1 cellular context compared by ENCODE assay signal in genomic region chr11:65569973-65570918, GRCh38.
A peak's percentile ranks its signal among the peaks of the same experiment; 100 is the strongest.
TF ChIP-seq lines count a peak whose summit lies in the region.

A gene with protein sequence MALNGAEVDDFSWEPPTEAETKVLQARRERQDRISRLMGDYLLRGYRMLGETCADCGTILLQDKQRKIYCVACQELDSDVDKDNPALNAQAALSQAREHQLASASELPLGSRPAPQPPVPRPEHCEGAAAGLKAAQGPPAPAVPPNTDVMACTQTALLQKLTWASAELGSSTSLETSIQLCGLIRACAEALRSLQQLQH (plus strand): TSS chr11:65570477. CDS start chr11:65570492, 15 bp downstream.

TF ChIP-seq in HepG2, 621 proteins besides CTCF, POLR2A, EP300 and RAD21 (continued from another document and continues in another):
- TF ChIP-seq ZSCAN21 (CRISPR knock-in tag; IDR thresholded peaks at IDR 0.05; ENCODE audit: borderline replicate concordance) (peak; percentile 90), ISX (CRISPR knock-in tag; conservative IDR thresholded peaks at IDR 0.05) (no peak), ZBTB1 (CRISPR knock-in tag; IDR thresholded peaks at IDR 0.05; ENCODE audit: borderline replicate concordance) (no peak), ZNF367 (CRISPR knock-in tag; IDR thresholded peaks at IDR 0.05; ENCODE audit: borderline replicate concordance) (no peak), ZNF251 (CRISPR knock-in tag; IDR thresholded peaks at IDR 0.05) (0 out of 2 replicates have a peak, but pooled peaks have one; percentile 39), STAT6 (CRISPR knock-in tag; IDR thresholded peaks at IDR 0.05; ENCODE audit: borderline replicate concordance) (peak; percentile 79; the same call in 1 of the 2 replicates), ZNF577 (CRISPR knock-in tag; IDR thresholded peaks at IDR 0.05; ENCODE audit: borderline replicate concordance, low read depth) (no peak), BORCS8-MEF2B (CRISPR knock-in tag; IDR thresholded peaks at IDR 0.05) (peak; percentile 76), ZNF431 (CRISPR knock-in tag; IDR thresholded peaks at IDR 0.05; ENCODE audit: borderline replicate concordance, low read depth) (no peak), MTA3 (CRISPR knock-in tag; IDR thresholded peaks at IDR 0.05) (no peak), SRY (CRISPR knock-in tag; IDR thresholded peaks at IDR 0.05) (peak; percentile 86; the same call in 1 of the 2 replicates), GATA4 (IDR thresholded peaks at IDR 0.05; ENCODE audit: borderline replicate concordance, low read depth) (no peak), FUBP1 (CRISPR knock-in tag; IDR thresholded peaks at IDR 0.05; ENCODE audit: borderline replicate concordance) (no peak), RFXAP (CRISPR knock-in tag; IDR thresholded peaks at IDR 0.05; ENCODE audit: borderline replicate concordance) (no peak), KDM3A (CRISPR knock-in tag; IDR thresholded peaks at IDR 0.05; ENCODE audit: low read depth) (peak; percentile 73; the same call in 1 of the 2 replicates), ZNF589 (CRISPR knock-in tag; conservative IDR thresholded peaks at IDR 0.05) (peak; percentile 22), MEIS2 (CRISPR knock-in tag; IDR thresholded peaks at IDR 0.05) (peak; percentile 63; the same call in 1 of the 2 replicates), MBD4 (IDR thresholded peaks at IDR 0.05; ENCODE audit: borderline replicate concordance, low read length) (no peak), SP2 (CRISPR knock-in tag; IDR thresholded peaks at IDR 0.05) (peak; percentile 84), BCL6 (CRISPR knock-in tag; IDR thresholded peaks at IDR 0.05) (peak; percentile 34; the same call in 1 of the 2 replicates), ATM (IDR thresholded peaks at IDR 0.05; ENCODE audit: borderline replicate concordance) (no peak), HIVEP1 (CRISPR knock-in tag; IDR thresholded peaks at IDR 0.05) (peak; percentile 100), ZNF205 (CRISPR knock-in tag; IDR thresholded peaks at IDR 0.05) (peak; percentile 87), ZNF850 (CRISPR knock-in tag; conservative IDR thresholded peaks at IDR 0.05) (no peak), ESRRA (CRISPR knock-in tag; IDR thresholded peaks at IDR 0.05; ENCODE audit: low read depth) (peak; percentile 75; the same call in 1 of the 2 replicates), IRF9 (CRISPR knock-in tag; IDR thresholded peaks at IDR 0.05; ENCODE audit: borderline replicate concordance) (0 out of 2 replicates have a peak, but pooled peaks have one; percentile 63), NRL (CRISPR knock-in tag; IDR thresholded peaks at IDR 0.05; ENCODE audit: borderline replicate concordance) (peak; percentile 52; the same call in 1 of the 2 replicates), ZFP82 (CRISPR knock-in tag; IDR thresholded peaks at IDR 0.05; ENCODE audit: borderline replicate concordance) (0 out of 2 replicates have a peak, but pooled peaks have one; percentile 0), ZNF776 (CRISPR knock-in tag; IDR thresholded peaks at IDR 0.05) (peak; percentile 80; the same call in 1 of the 2 replicates), ZNF331 (CRISPR knock-in tag; IDR thresholded peaks at IDR 0.05) (peak; percentile 68), STAT5B (CRISPR knock-in tag; IDR thresholded peaks at IDR 0.05) (0 out of 2 replicates have a peak, but pooled peaks have one; percentile 5), SNAPC2 (CRISPR knock-in tag; IDR thresholded peaks at IDR 0.05) (no peak), ZNF572 (CRISPR knock-in tag; IDR thresholded peaks at IDR 0.05) (peak; percentile 84; the same call in 1 of the 2 replicates), KLF16 (CRISPR knock-in tag; IDR thresholded peaks at IDR 0.05) (peak in 1 of 2 experiments; percentile 96; a peak in 2 of 4 replicates)
- TF ChIP-seq, protein P1, sequence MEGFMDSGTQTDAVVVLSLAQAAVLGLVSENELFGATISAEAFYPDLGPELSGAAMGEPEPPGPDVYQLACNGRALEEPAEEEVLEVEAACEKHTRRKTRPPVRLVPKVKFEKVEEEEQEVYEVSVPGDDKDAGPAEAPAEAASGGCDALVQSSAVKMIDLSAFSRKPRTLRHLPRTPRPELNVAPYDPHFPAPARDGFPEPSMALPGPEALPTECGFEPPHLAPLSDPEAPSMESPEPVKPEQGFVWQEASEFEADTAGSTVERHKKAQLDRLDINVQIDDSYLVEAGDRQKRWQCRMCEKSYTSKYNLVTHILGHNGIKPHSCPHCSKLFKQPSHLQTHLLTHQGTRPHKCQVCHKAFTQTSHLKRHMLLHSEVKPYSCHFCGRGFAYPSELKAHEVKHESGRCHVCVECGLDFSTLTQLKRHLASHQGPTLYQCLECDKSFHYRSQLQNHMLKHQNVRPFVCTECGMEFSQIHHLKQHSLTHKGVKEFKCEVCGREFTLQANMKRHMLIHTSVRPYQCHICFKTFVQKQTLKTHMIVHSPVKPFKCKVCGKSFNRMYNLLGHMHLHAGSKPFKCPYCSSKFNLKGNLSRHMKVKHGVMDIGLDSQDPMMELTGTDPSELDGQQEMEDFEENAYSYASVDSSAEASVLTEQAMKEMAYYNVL (CRISPR knock-in tag; IDR thresholded peaks at IDR 0.05; ENCODE audit: borderline replicate concordance): no peak
- TF ChIP-seq, protein P2, sequence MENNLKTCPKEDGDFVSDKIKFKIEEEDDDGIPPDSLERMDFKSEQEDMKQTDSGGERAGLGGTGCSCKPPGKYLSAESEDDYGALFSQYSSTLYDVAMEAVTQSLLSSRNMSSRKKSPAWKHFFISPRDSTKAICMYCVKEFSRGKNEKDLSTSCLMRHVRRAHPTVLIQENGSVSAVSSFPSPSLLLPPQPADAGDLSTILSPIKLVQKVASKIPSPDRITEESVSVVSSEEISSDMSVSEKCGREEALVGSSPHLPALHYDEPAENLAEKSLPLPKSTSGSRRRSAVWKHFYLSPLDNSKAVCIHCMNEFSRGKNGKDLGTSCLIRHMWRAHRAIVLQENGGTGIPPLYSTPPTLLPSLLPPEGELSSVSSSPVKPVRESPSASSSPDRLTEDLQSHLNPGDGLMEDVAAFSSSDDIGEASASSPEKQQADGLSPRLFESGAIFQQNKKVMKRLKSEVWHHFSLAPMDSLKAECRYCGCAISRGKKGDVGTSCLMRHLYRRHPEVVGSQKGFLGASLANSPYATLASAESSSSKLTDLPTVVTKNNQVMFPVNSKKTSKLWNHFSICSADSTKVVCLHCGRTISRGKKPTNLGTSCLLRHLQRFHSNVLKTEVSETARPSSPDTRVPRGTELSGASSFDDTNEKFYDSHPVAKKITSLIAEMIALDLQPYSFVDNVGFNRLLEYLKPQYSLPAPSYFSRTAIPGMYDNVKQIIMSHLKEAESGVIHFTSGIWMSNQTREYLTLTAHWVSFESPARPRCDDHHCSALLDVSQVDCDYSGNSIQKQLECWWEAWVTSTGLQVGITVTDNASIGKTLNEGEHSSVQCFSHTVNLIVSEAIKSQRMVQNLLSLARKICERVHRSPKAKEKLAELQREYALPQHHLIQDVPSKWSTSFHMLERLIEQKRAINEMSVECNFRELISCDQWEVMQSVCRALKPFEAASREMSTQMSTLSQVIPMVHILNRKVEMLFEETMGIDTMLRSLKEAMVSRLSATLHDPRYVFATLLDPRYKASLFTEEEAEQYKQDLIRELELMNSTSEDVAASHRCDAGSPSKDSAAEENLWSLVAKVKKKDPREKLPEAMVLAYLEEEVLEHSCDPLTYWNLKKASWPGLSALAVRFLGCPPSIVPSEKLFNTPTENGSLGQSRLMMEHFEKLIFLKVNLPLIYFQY (CRISPR knock-in tag; IDR thresholded peaks at IDR 0.05; ENCODE audit: borderline replicate concordance): no peak
- TF ChIP-seq, protein P3, sequence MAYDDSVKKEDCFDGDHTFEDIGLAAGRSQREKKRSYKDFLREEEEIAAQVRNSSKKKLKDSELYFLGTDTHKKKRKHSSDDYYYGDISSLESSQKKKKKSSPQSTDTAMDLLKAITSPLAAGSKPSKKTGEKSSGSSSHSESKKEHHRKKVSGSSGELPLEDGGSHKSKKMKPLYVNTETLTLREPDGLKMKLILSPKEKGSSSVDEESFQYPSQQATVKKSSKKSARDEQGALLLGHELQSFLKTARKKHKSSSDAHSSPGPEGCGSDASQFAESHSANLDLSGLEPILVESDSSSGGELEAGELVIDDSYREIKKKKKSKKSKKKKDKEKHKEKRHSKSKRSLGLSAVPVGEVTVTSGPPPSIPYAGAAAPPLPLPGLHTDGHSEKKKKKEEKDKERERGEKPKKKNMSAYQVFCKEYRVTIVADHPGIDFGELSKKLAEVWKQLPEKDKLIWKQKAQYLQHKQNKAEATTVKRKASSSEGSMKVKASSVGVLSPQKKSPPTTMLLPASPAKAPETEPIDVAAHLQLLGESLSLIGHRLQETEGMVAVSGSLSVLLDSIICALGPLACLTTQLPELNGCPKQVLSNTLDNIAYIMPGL (CRISPR knock-in tag; IDR thresholded peaks at IDR 0.05; ENCODE audit: borderline replicate concordance in 1 of 2, low read depth in 1 of 2): peak; percentile 91 to 92; a peak in 3 of 4 replicates
- TF ChIP-seq, protein P4, sequence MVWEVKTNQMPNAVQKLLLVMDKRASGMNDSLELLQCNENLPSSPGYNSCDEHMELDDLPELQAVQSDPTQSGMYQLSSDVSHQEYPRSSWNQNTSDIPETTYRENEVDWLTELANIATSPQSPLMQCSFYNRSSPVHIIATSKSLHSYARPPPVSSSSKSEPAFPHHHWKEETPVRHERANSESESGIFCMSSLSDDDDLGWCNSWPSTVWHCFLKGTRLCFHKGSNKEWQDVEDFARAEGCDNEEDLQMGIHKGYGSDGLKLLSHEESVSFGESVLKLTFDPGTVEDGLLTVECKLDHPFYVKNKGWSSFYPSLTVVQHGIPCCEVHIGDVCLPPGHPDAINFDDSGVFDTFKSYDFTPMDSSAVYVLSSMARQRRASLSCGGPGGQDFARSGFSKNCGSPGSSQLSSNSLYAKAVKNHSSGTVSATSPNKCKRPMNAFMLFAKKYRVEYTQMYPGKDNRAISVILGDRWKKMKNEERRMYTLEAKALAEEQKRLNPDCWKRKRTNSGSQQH (CRISPR knock-in tag; IDR thresholded peaks at IDR 0.05; ENCODE audit: low read depth): 0 out of 2 replicates have a peak, but pooled peaks have one; percentile 55
- TF ChIP-seq, protein P5, sequence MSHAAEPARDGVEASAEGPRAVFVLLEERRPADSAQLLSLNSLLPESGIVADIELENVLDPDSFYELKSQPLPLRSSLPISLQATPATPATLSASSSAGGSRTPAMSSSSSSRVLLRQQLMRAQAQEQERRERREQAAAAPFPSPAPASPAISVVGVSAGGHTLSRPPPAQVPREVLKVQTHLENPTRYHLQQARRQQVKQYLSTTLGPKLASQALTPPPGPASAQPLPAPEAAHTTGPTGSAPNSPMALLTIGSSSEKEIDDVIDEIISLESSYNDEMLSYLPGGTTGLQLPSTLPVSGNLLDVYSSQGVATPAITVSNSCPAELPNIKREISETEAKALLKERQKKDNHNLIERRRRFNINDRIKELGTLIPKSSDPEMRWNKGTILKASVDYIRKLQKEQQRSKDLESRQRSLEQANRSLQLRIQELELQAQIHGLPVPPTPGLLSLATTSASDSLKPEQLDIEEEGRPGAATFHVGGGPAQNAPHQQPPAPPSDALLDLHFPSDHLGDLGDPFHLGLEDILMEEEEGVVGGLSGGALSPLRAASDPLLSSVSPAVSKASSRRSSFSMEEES (CRISPR knock-in tag; IDR thresholded peaks at IDR 0.05): peak; percentile 50
- TF ChIP-seq, protein P6, sequence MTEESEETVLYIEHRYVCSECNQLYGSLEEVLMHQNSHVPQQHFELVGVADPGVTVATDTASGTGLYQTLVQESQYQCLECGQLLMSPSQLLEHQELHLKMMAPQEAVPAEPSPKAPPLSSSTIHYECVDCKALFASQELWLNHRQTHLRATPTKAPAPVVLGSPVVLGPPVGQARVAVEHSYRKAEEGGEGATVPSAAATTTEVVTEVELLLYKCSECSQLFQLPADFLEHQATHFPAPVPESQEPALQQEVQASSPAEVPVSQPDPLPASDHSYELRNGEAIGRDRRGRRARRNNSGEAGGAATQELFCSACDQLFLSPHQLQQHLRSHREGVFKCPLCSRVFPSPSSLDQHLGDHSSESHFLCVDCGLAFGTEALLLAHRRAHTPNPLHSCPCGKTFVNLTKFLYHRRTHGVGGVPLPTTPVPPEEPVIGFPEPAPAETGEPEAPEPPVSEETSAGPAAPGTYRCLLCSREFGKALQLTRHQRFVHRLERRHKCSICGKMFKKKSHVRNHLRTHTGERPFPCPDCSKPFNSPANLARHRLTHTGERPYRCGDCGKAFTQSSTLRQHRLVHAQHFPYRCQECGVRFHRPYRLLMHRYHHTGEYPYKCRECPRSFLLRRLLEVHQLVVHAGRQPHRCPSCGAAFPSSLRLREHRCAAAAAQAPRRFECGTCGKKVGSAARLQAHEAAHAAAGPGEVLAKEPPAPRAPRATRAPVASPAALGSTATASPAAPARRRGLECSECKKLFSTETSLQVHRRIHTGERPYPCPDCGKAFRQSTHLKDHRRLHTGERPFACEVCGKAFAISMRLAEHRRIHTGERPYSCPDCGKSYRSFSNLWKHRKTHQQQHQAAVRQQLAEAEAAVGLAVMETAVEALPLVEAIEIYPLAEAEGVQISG (CRISPR knock-in tag; IDR thresholded peaks at IDR 0.05): peak; percentile 96
